30 cellular contexts compared by ENCODE assay signal in the genomic region with DNA sequence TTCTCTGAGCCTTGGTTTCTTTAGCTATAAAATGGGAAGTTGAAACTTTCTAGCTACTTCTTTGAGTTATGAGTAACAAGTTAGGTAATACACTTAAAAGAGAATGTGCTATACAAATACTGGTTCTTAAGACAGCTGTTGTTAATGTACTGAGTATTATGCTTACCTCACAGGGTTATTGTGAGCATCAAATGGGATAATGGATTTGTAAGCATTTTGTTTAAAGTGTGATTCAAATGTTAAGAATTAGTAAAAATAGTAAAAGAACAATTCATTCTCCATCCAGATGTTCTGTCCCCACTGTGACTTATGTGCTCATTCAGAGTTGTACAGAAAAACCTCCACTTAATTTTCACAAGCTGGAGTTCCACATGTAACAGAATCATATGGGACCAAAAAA.
DNase-seq lines count a peak whose midpoint lies in the region; ATAC-seq and TF ChIP-seq lines count a peak whose summit lies in the region.
"Had no signal": no experiment of that assay in that cellular context is flagged by ENCODE, and none has a peak within 500 bp of the region (broad histone marks: within the 10 kb centered on the region; RNA-seq: fewer than 3 reads in every experiment).

No MANE protein-coding gene starts in this region.

- no peak overlapping the region for H3K27ac Mint-ChIP-seq in activated naive CD4-positive, alpha-beta T cell treated with anti-CD3 and anti-CD28 coated beads, Interleukin-2, amount 50 U/mL, for 72 hours
- H3K27ac Mint-ChIP-seq: activated CD4-positive, alpha-beta memory T cell treated with anti-CD3 and anti-CD28 coated beads for 36 hours; brain; CD4-positive, alpha-beta memory T cell; endodermal cell; immature natural killer cell; natural killer cell treated with Interleukin-12 subunit alpha and Interleukin-12 subunit beta and Interleukin-15 and Interleukin-18, amount 100 ng/mL, for 72 hours had no signal

- no peaks in the 10 kb centered on the region for H3K4me1 ChIP-seq in mesenchymal stem cell (ENCODE audit: control insufficient read depth, insufficient read depth, low read depth, low read length)
- H3K4me1 ChIP-seq: adrenal gland, prostate gland, transverse colon had no signal

- TF ChIP-seq CTCF in AG10803 (conservative IDR thresholded peaks at IDR 0.05; ENCODE audit: low read length): no peak
- TF ChIP-seq CTCF in HFF-Myc (IDR thresholded peaks at IDR 0.05; ENCODE audit: low read depth, low read length, missing control alignments): no peak
- TF ChIP-seq CTCF in astrocyte of the spinal cord (IDR thresholded peaks at IDR 0.05; ENCODE audit: low read depth, low read length): no peak

- in situ Hi-C loops in astrocyte of the spinal cord (cut with HindIII; ENCODE audit: low sequenced_read_pairs): no loop called here

- H3K27me3 ChIP-seq in mesenchymal stem cell (ENCODE audit: control insufficient read depth in 1 of 2, insufficient read depth in 1 of 2, low read length in 2 of 2): peaks cover 0 to under 1% of the 10 kb centered on the region in 2 experiments
- H3K27me3 ChIP-seq: adrenal gland, transverse colon had no signal

- no peak overlapping the region for H3K14ac ChIP-seq in mesenchymal stem cell (ENCODE audit: low read length in 2 of 2)

- no peak overlapping the region for H3K4ac ChIP-seq in mesenchymal stem cell (ENCODE audit: low read depth in 1 of 2, low read length in 2 of 2)

- no peak overlapping the region for H4K8ac ChIP-seq in mesenchymal stem cell (ENCODE audit: low read length)

- H3K27ac ChIP-seq in mesenchymal stem cell (ENCODE audit: low read length, poor library complexity, severe bottlenecking): no peak overlapping the region
- H3K27ac ChIP-seq: adrenal gland, prostate gland, transverse colon had no signal

- H3K18ac ChIP-seq in mesenchymal stem cell (ENCODE audit: low read depth in 1 of 2, low read length in 2 of 2): no peak overlapping the region

- no peak overlapping the region for H2AFZ ChIP-seq in mesenchymal stem cell (ENCODE audit: low read depth, low read length)

- H2BK5ac ChIP-seq in mesenchymal stem cell (ENCODE audit: low read depth, low read length, poor library complexity, severe bottlenecking): no peak overlapping the region

- ATAC-seq in activated naive CD4-positive, alpha-beta T cell treated with anti-CD3 and anti-CD28 coated beads, Interleukin-2, amount 50 U/mL, for 72 hours: no peak
- ATAC-seq: activated CD4-positive, CD25-positive, alpha-beta regulatory T cell treated with anti-CD3 and anti-CD28 coated beads, Interleukin-2, amount 50 U/mL, for 24 hours; HepG2; left colon; natural killer cell treated with Interleukin-12 subunit alpha and Interleukin-12 subunit beta and Interleukin-15 and Interleukin-18, amount 100 ng/mL, for 72 hours; sciatic nerve had no signal

- no peaks in the 10 kb centered on the region for H3K9me3 Mint-ChIP-seq in activated naive CD4-positive, alpha-beta T cell treated with anti-CD3 and anti-CD28 coated beads, Interleukin-2, amount 50 U/mL, for 72 hours
- H3K9me3 Mint-ChIP-seq: natural killer cell treated with Interleukin-12 subunit alpha and Interleukin-12 subunit beta and Interleukin-15 and Interleukin-18, amount 100 ng/mL, for 72 hours had no signal

- peak; percentile 83 for DNase-seq in AG10803 (ENCODE audit: low read depth)
- peak; percentile 45 for DNase-seq in HFF-Myc (ENCODE audit: extremely low read depth, low read depth)
- DNase-seq in astrocyte of the spinal cord (ENCODE audit: low read depth, low spot score): peak; percentile 53
- DNase-seq in mesenchymal stem cell: peak; percentile 26
- DNase-seq in activated naive CD4-positive, alpha-beta T cell treated with anti-CD3 and anti-CD28 coated beads, Interleukin-2, amount 50 U/mL, for 72 hours (ENCODE audit: low spot score in 2 of 2): no peak
- DNase-seq in NOMO-1 treated with dmso at 0.1 percent for 144 hours (lab: John Stamatoyannopoulos, UW; ENCODE audit: unreplicated experiment): no peak
- DNase-seq in activated CD4-positive, CD25-positive, alpha-beta regulatory T cell (lab: John Stamatoyannopoulos, UW): no peak
- DNase-seq: activated CD4-positive, alpha-beta memory T cell treated with anti-CD3 and anti-CD28 coated beads for 36 hours; activated naive CD4-positive, alpha-beta T cell treated with Interleukin-2 at 50 U/mL for 16 hours; adrenal gland; AML-193; CD4-positive, alpha-beta memory T cell; dermis blood vessel endothelial cell; endodermal cell; immature natural killer cell; Karpas-422; left colon; mammary epithelial cell; NCI-H446 treated with DMSO at 0.1 percent for 48 hours; NCI-H82; occipital lobe; stimulated activated CD4-positive, alpha-beta T cell treated with anti-CD3 and anti-CD28 coated beads, Interleukin-4, amount 100 ng/mL, for 24 hours; transverse colon had no signal

- H3K36me3 Mint-ChIP-seq in activated naive CD4-positive, alpha-beta T cell treated with anti-CD3 and anti-CD28 coated beads, Interleukin-2, amount 50 U/mL, for 72 hours: no peaks in the 10 kb centered on the region
- H3K36me3 Mint-ChIP-seq: activated CD4-positive, alpha-beta memory T cell treated with anti-CD3 and anti-CD28 coated beads for 36 hours; brain; CD4-positive, alpha-beta memory T cell; immature natural killer cell; natural killer cell treated with Interleukin-12 subunit alpha and Interleukin-12 subunit beta and Interleukin-15 and Interleukin-18, amount 100 ng/mL, for 72 hours had no signal

- no peak overlapping the region for H2BK120ac ChIP-seq in mesenchymal stem cell (ENCODE audit: low read depth, low read length)

- H3K4me2 ChIP-seq in mesenchymal stem cell (ENCODE audit: low read length, poor library complexity, severe bottlenecking): no peak overlapping the region

- no peak overlapping the region for H2BK15ac ChIP-seq in mesenchymal stem cell (ENCODE audit: low read depth, poor library complexity, severe bottlenecking)

- no peak overlapping the region for H3K23ac ChIP-seq in mesenchymal stem cell (ENCODE audit: low read length in 2 of 2)

- no peak overlapping the region for H3K9ac ChIP-seq in mesenchymal stem cell (ENCODE audit: low read length)

- H3K4me3 ChIP-seq in AG10803 (ENCODE audit: low read length) (no peak overlapping the region), HFF-Myc (replicated peaks; ENCODE audit: low read depth, low read length) (no peak overlapping the region), astrocyte of the spinal cord (ENCODE audit: low read depth, low read length) (no peak overlapping the region), mesenchymal stem cell (ENCODE audit: insufficient read depth in 1 of 2, low read depth in 1 of 2, low read length in 2 of 2) (no peak overlapping the region)
- H3K4me3 ChIP-seq: adrenal gland, HAP-1, prostate gland, transverse colon had no signal

- no peaks in the 10 kb centered on the region for H3K9me3 ChIP-seq in mesenchymal stem cell (ENCODE audit: control insufficient read depth, low read length)
- H3K9me3 ChIP-seq: adrenal gland, HAP-1, prostate gland, transverse colon had no signal

- no peak overlapping the region for H2BK12ac ChIP-seq in mesenchymal stem cell (ENCODE audit: low read length in 2 of 2)

- no peak overlapping the region for H4K91ac ChIP-seq in mesenchymal stem cell (ENCODE audit: low read length)

- no peak overlapping the region for H2AK5ac ChIP-seq in mesenchymal stem cell (ENCODE audit: low read length, severe bottlenecking)

- H3K79me1 ChIP-seq in mesenchymal stem cell (replicated peaks; ENCODE audit: low read length, poor library complexity, severe bottlenecking): no peaks in the 10 kb centered on the region

- H3K36me3 ChIP-seq in mesenchymal stem cell (ENCODE audit: control insufficient read depth in 1 of 2, insufficient read depth in 2 of 2, low read depth in 1 of 2, low read length in 2 of 2): no peaks in the 10 kb centered on the region
- H3K36me3 ChIP-seq: adrenal gland, HAP-1, prostate gland, transverse colon had no signal

Comparison
In these comparisons a context has a peak if more than half of its experiments do, and no peak if none do; other contexts are left out.
1. DNase-seq: peak in AG10803 (single experiment), HFF-Myc (single experiment), astrocyte of the spinal cord (single experiment) and mesenchymal stem cell (single experiment); none in activated naive CD4-positive, alpha-beta T cell treated with anti-CD3 and anti-CD28 coated beads, Interleukin-2, amount 50 U/mL, for 72 hours (0 of 2), NOMO-1 treated with dmso at 0.1 percent for 144 hours (single experiment) and activated CD4-positive, CD25-positive, alpha-beta regulatory T cell (0 of 4).